Comparison of ENCODE assay signal across 10 cellular contexts in the genomic region with DNA sequence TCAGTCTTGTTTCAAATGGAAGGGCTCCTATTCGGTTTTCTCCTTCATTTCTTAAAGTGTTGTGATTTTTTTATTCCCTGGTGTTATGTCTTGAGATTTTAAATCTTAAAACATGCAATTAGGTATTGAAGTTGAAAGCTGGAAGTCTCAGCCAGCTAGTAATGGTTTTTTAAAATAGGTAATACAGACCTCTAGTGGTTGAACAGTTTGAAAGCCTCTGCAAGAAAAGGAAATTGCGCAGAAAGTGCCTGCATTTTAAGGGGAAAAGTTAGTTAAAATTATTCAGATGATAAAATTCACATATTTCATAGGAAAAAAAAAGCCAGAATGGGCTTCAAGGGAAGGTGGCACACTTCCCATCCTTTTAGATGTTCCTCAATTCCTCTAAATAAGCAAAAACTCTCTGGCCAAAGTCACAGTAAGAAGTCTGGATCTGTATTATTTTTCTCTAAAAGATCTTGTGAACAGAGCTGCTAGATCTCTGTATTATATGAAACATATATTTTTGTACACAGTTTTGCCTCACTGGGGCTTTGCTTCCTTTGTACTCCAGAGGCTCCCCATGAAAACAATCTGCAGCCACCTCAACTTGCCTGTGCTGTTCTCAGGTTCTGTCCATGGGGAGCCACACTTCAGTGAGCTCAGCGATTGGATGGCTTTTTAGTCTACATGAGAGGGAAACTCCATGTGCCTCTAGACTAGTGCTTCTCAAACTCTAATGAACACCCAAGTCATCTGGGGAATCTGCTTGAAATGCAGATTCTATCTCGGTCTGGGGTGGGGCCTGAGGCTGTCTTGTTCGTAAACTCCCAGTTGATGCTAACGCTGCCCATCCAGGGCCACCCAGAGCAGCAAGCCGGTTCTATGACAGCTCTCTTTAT. TPM values are rescaled to one million over a fixed set of nuclear protein-coding genes. Genes with fewer than 3 reads are reported as not detected.
DNase-seq lines count a peak whose midpoint lies in the region; ATAC-seq and TF ChIP-seq lines count a peak whose summit lies in the region.
"Had no signal": no experiment of that assay in that cellular context is flagged by ENCODE, and none has a peak within 500 bp of the region (broad histone marks: within the 10 kb centered on the region; RNA-seq: fewer than 3 reads in every experiment).

No MANE protein-coding gene starts in this region.

- no peaks in the 10 kb centered on the region for H3K4me1 Mint-ChIP-seq in T-cell
- H3K4me1 Mint-ChIP-seq: activated CD4-positive, alpha-beta T cell treated with anti-CD3 and anti-CD28 coated beads, Interleukin-2, amount 10 ng/mL, durations not matched to agents 7 days and 5 days had no signal

- no peak for TF ChIP-seq EP300 in stomach (IDR thresholded peaks at IDR 0.05)

- DNase-seq in heart right ventricle, result no peak
- DNase-seq in left ventricle myocardium superior, result no peak
- DNase-seq in RWPE1 (ENCODE audit: low spot score), result no peak
- DNase-seq in fibroblast of villous mesenchyme (ENCODE audit: low read depth), result peak; percentile 34
- DNase-seq in uterus, result no peak
- no peak for DNase-seq in stomach
- no peak for DNase-seq in T-cell
- DNase-seq in NCI-H146 (lab: John Stamatoyannopoulos, UW), result no peak
- DNase-seq: activated CD4-positive, alpha-beta T cell treated with anti-CD3 and anti-CD28 coated beads, Interleukin-2, amount 10 ng/mL, durations not matched to agents 7 days and 5 days; effector CD4-positive, alpha-beta T cell had no signal

- H3K36me3 Mint-ChIP-seq in T-cell, result no peaks in the 10 kb centered on the region

- no peak overlapping the region for H3K4me3 Mint-ChIP-seq in T-cell
- H3K4me3 Mint-ChIP-seq: activated CD4-positive, alpha-beta T cell treated with anti-CD3 and anti-CD28 coated beads, Interleukin-2, amount 10 ng/mL, durations not matched to agents 7 days and 5 days had no signal

- H3K4me3 ChIP-seq in heart right ventricle (no peak overlapping the region), fibroblast of villous mesenchyme (ENCODE audit: low read depth, low read length) (no peak overlapping the region), uterus (no peak overlapping the region), stomach (no peak overlapping the region)

- TF ChIP-seq CTCF in heart right ventricle (IDR thresholded peaks at IDR 0.05) (peak in 7 of 9 donors; percentile 30 to 59 (median 45)), RWPE1 (conservative IDR thresholded peaks at IDR 0.05; ENCODE audit: low read depth) (0 out of 2 replicates have a peak, but pooled peaks have one; percentile 14), fibroblast of villous mesenchyme (IDR thresholded peaks at IDR 0.05; ENCODE audit: insufficient read depth, low read depth, low read length) (peak; percentile 55), uterus (IDR thresholded peaks at IDR 0.05) (peak; percentile 9 to 35 (median 12)), stomach (IDR thresholded peaks at IDR 0.05) (peak in 1 of 7 experiments; percentile 21)

- H3K9me3 ChIP-seq in heart right ventricle, result no peaks in the 10 kb centered on the region
- no peaks in the 10 kb centered on the region for H3K9me3 ChIP-seq in uterus
- H3K9me3 ChIP-seq in stomach, result no peaks in the 10 kb centered on the region

- POLR2A ChIA-PET in RWPE1 (lab: Yijun Ruan, JAX; ENCODE audit: low non-redundant PET) (no interaction called here), T-cell (lab: Charles Lee) (no interaction called here)

- H3K27ac ChIP-seq in heart right ventricle, result no peak overlapping the region
- no peak overlapping the region for H3K27ac ChIP-seq in RWPE1
- H3K27ac ChIP-seq in uterus, result no peak overlapping the region
- no peak overlapping the region for H3K27ac ChIP-seq in stomach

- CTCF ChIA-PET in RWPE1 (lab: Yijun Ruan, JAX) (interaction anchor here (0.7 to 1.3 kb wide), 8 partner anchors 10 to 1303 kb away, joined by 3 to 4 read pairs (median 3); a partner anchor contains a TSS), T-cell (lab: Charles Lee) (no interaction called here)

- H3K27me3 ChIP-seq in heart right ventricle (no peaks in the 10 kb centered on the region), uterus (no peaks in the 10 kb centered on the region), stomach (no peaks in the 10 kb centered on the region)

- 55 to 57% methylated on average over 7 of the region's 7 CpGs for WGBS in heart right ventricle, 2 donors
- whole genome bisulfite sequencing in stomach, 5 donors, result 69 to 75% (median 74%) methylated on average over 7 of the region's 7 CpGs

- H3K4me1 ChIP-seq in heart right ventricle (no peaks in the 10 kb centered on the region), uterus (no peaks in the 10 kb centered on the region), stomach (peaks cover 0 to 3% (median 0%) of the 10 kb centered on the region in 4 donors)

- TF ChIP-seq POLR2A in uterus (IDR thresholded peaks at IDR 0.05), result no peak
- TF ChIP-seq POLR2A in stomach (IDR thresholded peaks at IDR 0.05), result no peak

- intact Hi-C loops in heart right ventricle (cut with DNase I) (loop anchor here in 6 of 10 donors (2.0 to 10.0 kb wide), 5 partner anchors 334 to 344 kb away; no protein-coding TSS in a partner anchor), left ventricle myocardium superior (cut with micrococcal nuclease) (loop anchor here (5.0 kb wide), 1 partner anchor 337 kb away; no protein-coding TSS in a partner anchor), uterus (cut with DNase I; ENCODE audit: low total_unique reads) (no loop called here), stomach (cut with DNase I; ENCODE audit: low total_unique reads) (no loop called here)

- ATAC-seq in heart right ventricle (no peak), left ventricle myocardium superior (no peak), T-cell (replicated peaks in 1 of 4) (no peak)

- no peaks in the 10 kb centered on the region for H3K9me3 Mint-ChIP-seq in T-cell
- H3K9me3 Mint-ChIP-seq: activated CD4-positive, alpha-beta T cell treated with anti-CD3 and anti-CD28 coated beads, Interleukin-2, amount 10 ng/mL, durations not matched to agents 7 days and 5 days had no signal

- no peaks in the 10 kb centered on the region for H3K27me3 Mint-ChIP-seq in T-cell
- H3K27me3 Mint-ChIP-seq: activated CD4-positive, alpha-beta T cell treated with anti-CD3 and anti-CD28 coated beads, Interleukin-2, amount 10 ng/mL, durations not matched to agents 7 days and 5 days had no signal

- H3K36me3 ChIP-seq in heart right ventricle (no peaks in the 10 kb centered on the region), uterus (no peaks in the 10 kb centered on the region), stomach (no peaks in the 10 kb centered on the region)

- H3K27ac Mint-ChIP-seq in T-cell, result no peak overlapping the region
- H3K27ac Mint-ChIP-seq: activated CD4-positive, alpha-beta T cell treated with anti-CD3 and anti-CD28 coated beads, Interleukin-2, amount 10 ng/mL, durations not matched to agents 7 days and 5 days had no signal

RNA-seq across cellular contexts. Expression of a gene that starts 21.5 kb away (rescaled TPM):
- total RNA-seq in heart right ventricle (1 to 10 TPM in 3 of 10 donors, under 1 TPM in 7; 0.28 to 3.6 (median 0.80) TPM), left ventricle myocardium superior (2.2 TPM), fibroblast of villous mesenchyme (0.43 and 1.6 TPM in 2 replicates), uterus (10 to 100 TPM in 2 of 4 donors, 1 to 10 TPM in 2; 5.4 to 41.2 (median 10.5) TPM), stomach (10 to 100 TPM in 2 of 5 donors, 1 to 10 TPM in 3; 3.2 to 11.0 (median 4.2) TPM), T-cell (not detected)
- polyA plus RNA-seq in heart right ventricle (1 to 10 TPM; 2.5 to 4.5 TPM), stomach (1 to 10 TPM in 1 of 3 donors, under 1 TPM in 2; 0.25 to 1.2 (median 0.61) TPM)
- total RNA-seq: activated CD4-positive, alpha-beta T cell treated with anti-CD3 and anti-CD28 coated beads, Interleukin-2, amount 10 ng/mL, durations not matched to agents 7 days and 5 days had no signal

Comparison
In these comparisons a context has a peak if more than half of its experiments do, and no peak if none do; other contexts are left out.
1. intact Hi-C loops: an anchor here in heart right ventricle (2.0 to 10.0 kb wide) and left ventricle myocardium superior (5.0 kb wide); none called in uterus and stomach.